8 cellular contexts compared by ENCODE assay signal in genomic region chr7:18666107-18666728, GRCh38.
DNase-seq lines count a peak whose midpoint lies in the region; ATAC-seq lines count a peak whose summit lies in the region.

No MANE protein-coding gene starts in this region.

- ATAC-seq in GM19395 (IDR thresholded peaks at IDR 0.05; ENCODE audit: unreplicated experiment) (peak; percentile 98), HG03439 (IDR thresholded peaks at IDR 0.05; ENCODE audit: unreplicated experiment) (peak; percentile 99)

- DNase-seq in CMK (ENCODE audit: low read depth): peak; percentile 24
- peak; percentile 25 for DNase-seq in NCI-H748 treated with DMSO at 0.1 percent for 48 hours (lab: John Stamatoyannopoulos, UW)
- DNase-seq in activated CD4-positive, alpha-beta T cell treated with anti-CD3 and anti-CD28 coated beads, Interleukin-2, amount 50 U/mL, for 1 hour: peak; percentile 41
- DNase-seq in ecto neural progenitor cell (ENCODE audit: low spot score): peak; percentile 82
- peak; percentile 91 for DNase-seq in medulla oblongata (ENCODE audit: extremely low spot score)
- DNase-seq in stimulated activated CD8-positive, alpha-beta memory T cell treated with anti-CD3 and anti-CD28 coated beads, Interleukin-15, amount 100 ng/mL, for 4 hours (ENCODE audit: low read depth in 2 of 2): peak; percentile 9 to 19

Comparison
In these comparisons a context has a peak if more than half of its experiments do, and no peak if none do; other contexts are left out.
1. Peak in every context shown above with its lines: DNase-seq and ATAC-seq.
2. DNase-seq: peak in every context shown above with its lines; median percentile 91 in medulla oblongata; 82 in ecto neural progenitor cell; 41 in activated CD4-positive, alpha-beta T cell treated with anti-CD3 and anti-CD28 coated beads, Interleukin-2, amount 50 U/mL, for 1 hour; 25 in NCI-H748 treated with DMSO at 0.1 percent for 48 hours; 24 in CMK; 14 in stimulated activated CD8-positive, alpha-beta memory T cell treated with anti-CD3 and anti-CD28 coated beads, Interleukin-15, amount 100 ng/mL, for 4 hours.